Comparison of ENCODE assay signal across 19 cellular contexts in genomic region chr18:50563376-50563775, GRCh38. TPM values are rescaled to one million over a fixed set of nuclear protein-coding genes. Genes with fewer than 3 reads are reported as not detected.
"Had no signal": no experiment of that assay in that cellular context is flagged by ENCODE, and none has a peak within 500 bp of the region (broad histone marks: within the 10 kb centered on the region; RNA-seq: fewer than 3 reads in every experiment).

No MANE protein-coding gene starts in this region.

- H3K27ac Mint-ChIP-seq: natural killer cell treated with Interleukin-12 subunit alpha and Interleukin-12 subunit beta and Interleukin-15 and Interleukin-18, amount 100 ng/mL, for 72 hours; stimulated activated effector memory CD8-positive, alpha-beta T cell treated with anti-CD3 and anti-CD28 coated beads, Interleukin-12 subunit alpha, Interleukin-12 subunit beta, amount 100 ng/mL, for 72 hours had no signal

- H3K36me3 ChIP-seq: prostate gland, right lobe of liver, suprapubic skin, tibial artery had no signal

- H3K9me3 Mint-ChIP-seq: natural killer cell treated with Interleukin-12 subunit alpha and Interleukin-12 subunit beta and Interleukin-15 and Interleukin-18, amount 100 ng/mL, for 72 hours had no signal

- H3K4me3 Mint-ChIP-seq: natural killer cell treated with Interleukin-12 subunit alpha and Interleukin-12 subunit beta and Interleukin-15 and Interleukin-18, amount 100 ng/mL, for 72 hours; stimulated activated effector memory CD8-positive, alpha-beta T cell treated with anti-CD3 and anti-CD28 coated beads, Interleukin-12 subunit alpha, Interleukin-12 subunit beta, amount 100 ng/mL, for 72 hours had no signal

- H3K4me3 ChIP-seq: hepatocyte, prostate gland, right lobe of liver, suprapubic skin, tibial artery had no signal

- H3K36me3 Mint-ChIP-seq: natural killer cell treated with Interleukin-12 subunit alpha and Interleukin-12 subunit beta and Interleukin-15 and Interleukin-18, amount 100 ng/mL, for 72 hours; stimulated activated effector memory CD8-positive, alpha-beta T cell treated with anti-CD3 and anti-CD28 coated beads, Interleukin-12 subunit alpha, Interleukin-12 subunit beta, amount 100 ng/mL, for 72 hours had no signal

- DNase-seq: central memory CD4-positive, alpha-beta T cell; dermis blood vessel endothelial cell; erythroblast; foreskin keratinocyte; kidney glomerular epithelial cell; midbrain; right lobe of liver; stimulated activated CD4-positive, alpha-beta T cell treated with anti-CD3 and anti-CD28 coated beads, Interleukin-4, amount 100 ng/mL, for 1 hour; stimulated activated CD8-positive, alpha-beta memory T cell treated with anti-CD3 and anti-CD28 coated beads, Interleukin-4, amount 100 ng/mL, for 48 hours; stimulated activated naive CD8-positive, alpha-beta T cell treated with anti-CD3 and anti-CD28 coated beads, Interleukin-15, Interleukin-2, amounts not matched to agents 100 U/mL and 50 U/mL, for 24 hours; tibial artery had no signal

- ATAC-seq: foreskin keratinocyte; left lobe of liver; natural killer cell treated with Interleukin-12 subunit alpha and Interleukin-12 subunit beta and Interleukin-15 and Interleukin-18, amount 100 ng/mL, for 72 hours; right lobe of liver; stimulated activated effector memory CD8-positive, alpha-beta T cell treated with anti-CD3 and anti-CD28 coated beads, Interleukin-12 subunit alpha, Interleukin-12 subunit beta, amount 100 ng/mL, for 72 hours; stimulated activated naive CD8-positive, alpha-beta T cell treated with anti-CD3 and anti-CD28 coated beads, Interleukin-15, Interleukin-2, amounts not matched to agents 100 U/mL and 50 U/mL, for 24 hours had no signal

- H3K9me3 ChIP-seq: prostate gland, right lobe of liver, suprapubic skin had no signal

- H3K27ac ChIP-seq: foreskin keratinocyte, hepatocyte, parathyroid adenoma, prostate gland, right lobe of liver, suprapubic skin, tibial artery had no signal

- H3K4me1 ChIP-seq: foreskin keratinocyte, prostate gland had no signal

- H3K27me3 ChIP-seq: right lobe of liver, tibial artery had no signal

- H3K4me2 ChIP-seq: hepatocyte had no signal

- H3K4me1 Mint-ChIP-seq: stimulated activated effector memory CD8-positive, alpha-beta T cell treated with anti-CD3 and anti-CD28 coated beads, Interleukin-12 subunit alpha, Interleukin-12 subunit beta, amount 100 ng/mL, for 72 hours had no signal

- H2AFZ ChIP-seq: hepatocyte, parathyroid adenoma had no signal

- H3K9ac ChIP-seq: parathyroid adenoma had no signal

RNA-seq across cellular contexts. Expression of gene MAPK4, which starts 3.5 kb away (rescaled TPM):
- total RNA-seq: dermis blood vessel endothelial cell; endothelial cell of umbilical vein; foreskin keratinocyte; natural killer cell treated with Interleukin-12 subunit alpha and Interleukin-12 subunit beta and Interleukin-15 and Interleukin-18, amount 100 ng/mL, for 72 hours had no signal
- polyA plus RNA-seq: endothelial cell of umbilical vein had no signal
